Comparison of ENCODE assay signal across 14 cellular contexts in genomic region chr10:34580643-34581042, GRCh38.
DNase-seq lines count a peak whose midpoint lies in the region; ATAC-seq, FAIRE-seq and TF ChIP-seq lines count a peak whose summit lies in the region.
"Had no signal": no experiment of that assay in that cellular context is flagged by ENCODE, and none has a peak within 500 bp of the region (broad histone marks: within the 10 kb centered on the region; RNA-seq: fewer than 3 reads in every experiment).

No MANE protein-coding gene starts in this region.

- no peaks in the 10 kb centered on the region for H3K79me2 ChIP-seq in HepG2 (ENCODE audit: insufficient read depth, low read length)

- no peak overlapping the region for H3K4me3 ChIP-seq in AG10803 (ENCODE audit: low read length)
- no peak overlapping the region for H3K4me3 ChIP-seq in Jurkat, Clone E6-1 (ENCODE audit: low read length)
- H3K4me3 ChIP-seq in cardiac fibroblast (replicated peaks in 1 of 2; ENCODE audit: low read depth in 2 of 2, low read length in 2 of 2) = no peak overlapping the region
- H3K4me3 ChIP-seq in HepG2 (replicated peaks in 1 of 3; ENCODE audit: insufficient read depth in 1 of 3, low read depth in 2 of 3, low read length in 3 of 3) = no peak overlapping the region
- H3K4me3 ChIP-seq: BLaER1, thyroid gland had no signal

- no peaks in the 10 kb centered on the region for H4K20me1 ChIP-seq in HepG2 (ENCODE audit: insufficient read depth, low read length)

- intact Hi-C loops in HepG2 (cut with micrococcal nuclease; ENCODE audit: unreplicated experiment) = no loop called here

- in situ Hi-C loops in HepG2 (cut with HindIII; ENCODE audit: extremely low pct_ligation_motif_present, low pct_unique_long_range_greater_than_20kb) = no loop called here

- TF ChIP-seq CTCF in AG10803 (conservative IDR thresholded peaks at IDR 0.05; ENCODE audit: low read length) = no peak
- no peak for TF ChIP-seq CTCF in cardiac fibroblast (IDR thresholded peaks at IDR 0.05; ENCODE audit: low read depth, low read length)
- no peak for TF ChIP-seq CTCF in HepG2 (CRISPR knock-in tag; IDR thresholded peaks at IDR 0.05)

- no TSS peak for BruUV-seq in HepG2 (replicated peaks; lab: Mats Ljungman, UMichigan)

- H3K36me3 ChIP-seq in HepG2 (replicated peaks in 1 of 2; ENCODE audit: control insufficient read depth in 1 of 2, insufficient read depth in 2 of 2, low read length in 2 of 2) = no peaks in the 10 kb centered on the region; a peak in 1 of 5 replicates
- H3K36me3 ChIP-seq: BLaER1, thyroid gland had no signal

- no peak overlapping the region for H3K27ac ChIP-seq in HepG2 (ENCODE audit: extremely low read length, insufficient read depth, low read length)
- H3K27ac ChIP-seq: BLaER1, thyroid gland had no signal

- H3K27me3 ChIP-seq in HepG2 (ENCODE audit: control insufficient read depth in 1 of 2, insufficient read depth in 2 of 2, low read length in 2 of 2) = no peaks in the 10 kb centered on the region
- H3K27me3 ChIP-seq: BLaER1, thyroid gland had no signal

- TF ChIP-seq EP300 in HepG2 (IDR thresholded peaks at IDR 0.05; ENCODE audit: low read depth in 2 of 2, low read length in 2 of 2) = no peak
- no peak for TF ChIP-seq EP300 in HepG2 (CRISPR knock-in tag; IDR thresholded peaks at IDR 0.05; ENCODE audit: borderline replicate concordance)

- WGBS in HepG2 (ENCODE audit: low lambda C conversion rate) = 90% methylated on average over 3 of the region's 3 CpGs

- no peak overlapping the region for H3K4me2 ChIP-seq in HepG2 (ENCODE audit: low read depth, low read length)
- H3K4me2 ChIP-seq: BLaER1 had no signal

- no peaks in the 10 kb centered on the region for H3K9me3 ChIP-seq in HepG2 (ENCODE audit: low read length)
- H3K9me3 ChIP-seq: BLaER1, thyroid gland had no signal

- peak; percentile 55 for DNase-seq in AG10803 (ENCODE audit: low read depth)
- peak; percentile 11 for DNase-seq in Jurkat, Clone E6-1 (ENCODE audit: low read depth, low spot score)
- peak; percentile 62 to 90 for DNase-seq in cardiac fibroblast (ENCODE audit: low read depth in 2 of 2)
- peak; percentile 17 for DNase-seq in HepG2 (ENCODE audit: low spot score)
- DNase-seq in DMS 273 (lab: John Stamatoyannopoulos, UW; ENCODE audit: unreplicated experiment) = no peak
- DNase-seq in NCI-H187 (lab: John Stamatoyannopoulos, UW) = no peak
- DNase-seq: activated CD4-positive, alpha-beta T cell treated with anti-CD3 and anti-CD28 coated beads for 48 hours; activated naive CD4-positive, alpha-beta T cell treated with Interleukin-2 at 50 U/mL for 16 hours; islet precursor cell; posterior cingulate gyrus; thyroid gland had no signal

- CTCF ChIA-PET in HepG2 (lab: Yijun Ruan, JAX; ENCODE audit: low intra/inter-chr PET ratio, low total read pairs) = no interaction called here

- FAIRE-seq in HepG2 (lab: Jason Lieb, UNC) = no peak

- POLR2A ChIA-PET in HepG2 (lab: Yijun Ruan, JAX) = no interaction called here

- H3K9ac ChIP-seq in HepG2 (ENCODE audit: insufficient read depth, low read depth, low read length) = no peak overlapping the region
- H3K9ac ChIP-seq: BLaER1 had no signal

- no peak overlapping the region for H2AFZ ChIP-seq in HepG2 (ENCODE audit: low read length)

- TF ChIP-seq POLR2A in HepG2 (IDR thresholded peaks at IDR 0.05; ENCODE audit: insufficient read depth in 1 of 2, low read depth in 2 of 2, low read length in 2 of 2) = no peak

- TF ChIP-seq RAD21 in HepG2 (CRISPR knock-in tag; IDR thresholded peaks at IDR 0.05) = no peak

- ATAC-seq in HepG2 (no peak), HG03520 (IDR thresholded peaks at IDR 0.05; ENCODE audit: unreplicated experiment) (no peak), GM21723 (IDR thresholded peaks at IDR 0.05; ENCODE audit: unreplicated experiment) (no peak)

- H3K4me1 ChIP-seq in HepG2 (ENCODE audit: insufficient read depth, low read length) = no peaks in the 10 kb centered on the region

TF ChIP-seq in HepG2, 621 proteins besides CTCF, POLR2A, EP300 and RAD21:
- TF ChIP-seq ZBTB38 (CRISPR knock-in tag; IDR thresholded peaks at IDR 0.05) = no peak
- TF ChIP-seq NR2F2 (IDR thresholded peaks at IDR 0.05; ENCODE audit: borderline replicate concordance, low read depth) = no peak
- TF ChIP-seq KMT2B (CRISPR knock-in tag; IDR thresholded peaks at IDR 0.05) = no peak
- no peak for TF ChIP-seq POLR2AphosphoS5 (IDR thresholded peaks at IDR 0.05; ENCODE audit: low read depth, low read length)
- peak; percentile 62 for TF ChIP-seq MAFF (IDR thresholded peaks at IDR 0.05; ENCODE audit: low read depth, low read length)
- TF ChIP-seq MAFK (conservative IDR thresholded peaks at IDR 0.05 in 1 of 2, IDR thresholded peaks at IDR 0.05 in 1 of 2; ENCODE audit: low read length in 2 of 2) = peak; percentile 38 to 62; a peak in 2 of 4 replicates
- no peak for TF ChIP-seq KDM3A (CRISPR knock-in tag; IDR thresholded peaks at IDR 0.05; ENCODE audit: low read depth)
- TF ChIP-seq HDAC6 (IDR thresholded peaks at IDR 0.05; ENCODE audit: low read depth, low read length) = no peak
- TF ChIP-seq DMAP1 (CRISPR knock-in tag; IDR thresholded peaks at IDR 0.05) = no peak
- TF ChIP-seq ZNF841 (CRISPR knock-in tag; IDR thresholded peaks at IDR 0.05; ENCODE audit: borderline replicate concordance) = no peak
- no peak for TF ChIP-seq ARID3A (IDR thresholded peaks at IDR 0.05; ENCODE audit: low read depth, low read length)

Comparison
In these comparisons a context has a peak if more than half of its experiments do, and no peak if none do; other contexts are left out.
1. DNase-seq: peak in AG10803 (single experiment), Jurkat, Clone E6-1 (single experiment), cardiac fibroblast (2 of 2) and HepG2 (single experiment); none in DMS 273 (single experiment) and NCI-H187 (0 of 2).